ENCODE assay signal across 1 cellular context in genomic region chr6:37251211-37251610, GRCh38.
TF ChIP-seq lines count a peak whose summit lies in the region.

No MANE protein-coding gene starts in this region.

TF ChIP-seq in IMR-90, 13 proteins besides CTCF, POLR2A, EP300 and RAD21:
- TF ChIP-seq CEBPB (IDR thresholded peaks at IDR 0.05; ENCODE audit: low read depth, low read length), result peak; percentile 55; the same call in 1 of the 2 replicates
- no peak for TF ChIP-seq NFE2L2 (IDR thresholded peaks at IDR 0.05; ENCODE audit: low read depth, low read length)
